Comparison of ENCODE assay signal across 8 cellular contexts in the genomic region with DNA sequence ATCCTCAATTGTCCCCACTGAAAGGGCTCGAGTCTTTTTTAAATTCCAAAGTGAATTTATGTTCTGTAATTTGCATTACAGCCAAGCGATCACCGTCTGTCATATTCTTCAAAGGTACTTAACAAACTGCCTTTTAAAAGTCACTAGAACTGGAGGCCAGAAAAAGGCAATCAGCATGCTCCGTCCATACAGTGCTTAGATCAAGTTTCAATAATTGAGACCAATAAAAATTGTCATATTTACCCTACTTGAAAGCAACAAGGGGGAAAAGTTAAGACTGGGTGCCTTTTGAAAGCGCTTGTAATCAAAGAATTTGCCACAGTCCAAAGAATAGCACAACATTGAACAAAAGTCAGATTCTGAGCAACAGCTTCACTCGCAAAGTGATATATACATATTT. TPM values are rescaled to one million over a fixed set of nuclear protein-coding genes. Genes with fewer than 3 reads are reported as not detected.
DNase-seq lines count a peak whose midpoint lies in the region; ATAC-seq, FAIRE-seq and TF ChIP-seq lines count a peak whose summit lies in the region.

No MANE protein-coding gene starts in this region.

- H3K9me3 ChIP-seq in AG04450 (ENCODE audit: control insufficient read depth, insufficient read depth, low read length) (no peaks in the 10 kb centered on the region), HUES64 (ENCODE audit: insufficient read depth, low read depth, low read length) (no peaks in the 10 kb centered on the region), mucosa of rectum (ENCODE audit: control insufficient read depth in 2 of 2, low read length in 2 of 2) (no peaks in the 10 kb centered on the region)

- DNase-seq in AG04450 (ENCODE audit: low read depth, low spot score) (no peak), MCF 10A (ENCODE audit: unreplicated experiment) (no peak), NCI-H82 treated with DMSO at 0.1 percent for 48 hours (lab: John Stamatoyannopoulos, UW; ENCODE audit: unreplicated experiment) (no peak), GM12892 (ENCODE audit: insufficient read length) (no peak)

- H3K4me1 Mint-ChIP-seq in MCF 10A (ENCODE audit: insufficient read depth, unreplicated experiment): peaks cover 31% of the 10 kb centered on the region

- WGBS in HUES64: 1% methylated on average over 6 of the region's 6 CpGs

- H3K27me3 Mint-ChIP-seq in MCF 10A (ENCODE audit: insufficient read depth, unreplicated experiment): no peaks in the 10 kb centered on the region

- H3K36me3 Mint-ChIP-seq in MCF 10A (ENCODE audit: insufficient read depth, unreplicated experiment): peaks cover 14% of the 10 kb centered on the region

- H3K4me3 ChIP-seq in AG04450 (ENCODE audit: low read depth, low read length) (peak overlapping the region; percentile 72), HUES64 (ENCODE audit: low read length) (peak overlapping the region; percentile 52), mucosa of rectum (ENCODE audit: low read length in 2 of 2) (peak overlapping the region; percentile 62 to 68)

- H3K27ac ChIP-seq in AG04450 (ENCODE audit: low read depth, low read length): peak overlapping the region; percentile 87
- H3K27ac ChIP-seq in HUES64 (ENCODE audit: low read depth, low read length): no peak overlapping the region
- H3K27ac ChIP-seq in mucosa of rectum (ENCODE audit: low read depth in 2 of 2, low read length in 2 of 2): peak overlapping the region; percentile 69 to 77

- CTCF ChIA-PET in AG04450 (lab: Charles Lee): interaction anchor here (0.7 to 3.5 kb wide), 3 partner anchors 11 to 822 kb away, joined by 4 to 22 read pairs (median 6); no protein-coding TSS in a partner anchor
- CTCF ChIA-PET in MCF 10A (lab: Yijun Ruan, JAX): interaction anchor here (0.6 to 2.3 kb wide), 9 partner anchors 54 to 961 kb away, joined by 3 to 9 read pairs (median 4); no protein-coding TSS in a partner anchor

- no peak overlapping the region for H3K27ac Mint-ChIP-seq in MCF 10A (ENCODE audit: low read depth, unreplicated experiment)

- H3K9me3 Mint-ChIP-seq in MCF 10A (ENCODE audit: unreplicated experiment): no peaks in the 10 kb centered on the region

- no peak for FAIRE-seq in GM12892 (lab: Jason Lieb, UNC)

- no peak overlapping the region for H3K9ac ChIP-seq in HUES64 (ENCODE audit: low read depth, low read length)
- peak overlapping the region; percentile 71 to 81 for H3K9ac ChIP-seq in mucosa of rectum (ENCODE audit: low read depth in 1 of 2, low read length in 2 of 2)

- POLR2A ChIA-PET in AG04450 (lab: Yijun Ruan, JAX) (interaction anchor here (0.6 to 1.3 kb wide), 2 partner anchors 26 to 489 kb away, joined by 3 to 6 read pairs; no protein-coding TSS in a partner anchor), MCF 10A (lab: Yijun Ruan, JAX) (interaction anchor here (0.6 to 10.2 kb wide), 17 partner anchors 10 to 963 kb away, joined by 3 to 111 read pairs (median 5); partner anchors contain the start of genes DHX38, TXNL4B and ZFHX3)

- H3K4me1 ChIP-seq in HUES64 (ENCODE audit: insufficient read depth, low read length) (peaks cover 78% of the 10 kb centered on the region), mucosa of rectum (ENCODE audit: control insufficient read depth in 2 of 2, insufficient read depth in 2 of 2, low read length in 2 of 2) (peaks cover 23 to 36% of the 10 kb centered on the region in 2 donors)

- no peak for TF ChIP-seq POLR2A in GM12892 (IDR thresholded peaks at IDR 0.05; ENCODE audit: low read depth, low read length)

- H3K4me3 Mint-ChIP-seq in MCF 10A (ENCODE audit: unreplicated experiment): peak overlapping the region; percentile 87

- no peak for ATAC-seq in GM19452 (IDR thresholded peaks at IDR 0.05; ENCODE audit: unreplicated experiment)
- ATAC-seq in GM18519 (IDR thresholded peaks at IDR 0.05; ENCODE audit: low FRiP score, unreplicated experiment): no peak

- H3K27me3 ChIP-seq in AG04450 (ENCODE audit: control insufficient read depth, insufficient read depth, low read length): no peaks in the 10 kb centered on the region
- peaks cover 87% of the 10 kb centered on the region for H3K27me3 ChIP-seq in HUES64 (ENCODE audit: insufficient read depth, low read length)
- no peaks in the 10 kb centered on the region for H3K27me3 ChIP-seq in mucosa of rectum (ENCODE audit: control insufficient read depth in 2 of 2, insufficient read depth in 2 of 2, low read length in 2 of 2)

- no peak for TF ChIP-seq CTCF in AG04450 (IDR thresholded peaks at IDR 0.05; ENCODE audit: low read depth, low read length)
- no peak for TF ChIP-seq CTCF in MCF 10A (IDR thresholded peaks at IDR 0.05; ENCODE audit: unreplicated experiment)

- TSS peak; percentile 58 for BruUV-seq in MCF 10A (replicated peaks; lab: Mats Ljungman, UMichigan)

- H3K36me3 ChIP-seq in HUES64 (ENCODE audit: insufficient read depth, low read length) (no peaks in the 10 kb centered on the region), mucosa of rectum (ENCODE audit: control insufficient read depth in 2 of 2, insufficient read depth in 2 of 2, low read length in 2 of 2) (no peaks in the 10 kb centered on the region)

- intact Hi-C loops in MCF 10A (cut with micrococcal nuclease): loop anchor here (1.0 to 10.0 kb wide), 7 partner anchors 55 to 392 kb away; no protein-coding TSS in a partner anchor

RNA-seq across cellular contexts. Expression of gene ZFHX3, which starts 9.0 kb away (rescaled TPM):
- 3.3 and 4.2 TPM in 2 replicates for polyA plus RNA-seq in AG04450 (2011; rRNA removed)
- polyA minus RNA-seq in AG04450 (2011; rRNA and poly(A)+ RNA removed): 11.1 and 12.1 TPM in 2 replicates
- 1.3 TPM for polyA plus RNA-seq in HUES64 (2013, experiment 1 of 2)
- polyA plus RNA-seq in HUES64 (2013, experiment 2 of 2): 2.5 TPM
- total RNA-seq in MCF 10A (2022): 21.1 and 27.4 TPM in 2 replicates
- 4.2 TPM for polyA plus RNA-seq in GM12892 (2012; ENCODE audit: missing spikeins)
